Comparison of ENCODE assay signal across 18 cellular contexts in genomic region chr7:22695476-22696132, GRCh38. TPM values are rescaled to one million over a fixed set of nuclear protein-coding genes. Genes with fewer than 3 reads are reported as not detected.
A peak's percentile ranks its signal among the peaks of the same experiment; 100 is the strongest.
DNase-seq lines count a peak whose midpoint lies in the region; ATAC-seq and TF ChIP-seq lines count a peak whose summit lies in the region.
"Had no signal": no experiment of that assay in that cellular context is flagged by ENCODE, and none has a peak within 500 bp of the region (broad histone marks: within the 10 kb centered on the region; RNA-seq: fewer than 3 reads in every experiment).

No MANE protein-coding gene starts in this region.

- CTCF ChIA-PET in activated CD8-positive, alpha-beta T cell treated with anti-CD3 and anti-CD28 coated beads, Interleukin-2, amount 10 ng/mL, durations not matched to agents 7 days and 5 days (lab: Charles Lee): interaction anchor here (2.3 to 3.1 kb wide), 2 partner anchors 29 to 32 kb away, joined by 9 to 15 read pairs; partner anchors contain the start of gene IL6
- CTCF ChIA-PET in activated CD8-positive, alpha-beta T cell treated with anti-CD3 and anti-CD28 coated beads for 36 hours (lab: Charles Lee): interaction anchor here (0.5 to 3.1 kb wide), 3 partner anchors 31 to 134 kb away, joined by 3 to 10 read pairs (median 3); partner anchors contain the start of gene IL6

- H2BK12ac ChIP-seq in trophoblast cell (ENCODE audit: low read length): no peak overlapping the region

- H3K27me3 ChIP-seq in KMS-11 (ENCODE audit: insufficient read depth, low read depth) (no peaks in the 10 kb centered on the region), trophoblast cell (ENCODE audit: insufficient read depth, low read length) (no peaks in the 10 kb centered on the region), right lobe of liver (no peaks in the 10 kb centered on the region)

- TF ChIP-seq CTCF in activated CD8-positive, alpha-beta T cell treated with anti-CD3 and anti-CD28 coated beads for 36 hours (IDR thresholded peaks at IDR 0.05): no peak
- TF ChIP-seq CTCF in KMS-11 (conservative IDR thresholded peaks at IDR 0.05; ENCODE audit: low read depth, low read length): no peak
- TF ChIP-seq CTCF in right lobe of liver (IDR thresholded peaks at IDR 0.05): no peak

- no peak overlapping the region for H2AK5ac ChIP-seq in trophoblast cell (ENCODE audit: low read length)

- no peak overlapping the region for H3K23ac ChIP-seq in trophoblast cell (ENCODE audit: low read length)

- TF ChIP-seq POLR2A in right lobe of liver (IDR thresholded peaks at IDR 0.05): no peak

- H3K4me3 Mint-ChIP-seq in activated CD8-positive, alpha-beta T cell treated with anti-CD3 and anti-CD28 coated beads, Interleukin-2, amount 10 ng/mL, durations not matched to agents 7 days and 5 days: no peak overlapping the region
- no peak overlapping the region for H3K4me3 Mint-ChIP-seq in activated CD8-positive, alpha-beta T cell treated with anti-CD3 and anti-CD28 coated beads for 36 hours
- H3K4me3 Mint-ChIP-seq in activated T-helper 2 cell treated with anti-CD3 and anti-CD28 coated beads, Interferon-gamma antibody, Interleukin-2, Interleukin-4, amounts not matched to agents 10 μg/mL and 5 μg/mL and 100 μg/mL, durations not matched to agents 14 hours and 24 hours and 36 hours (ENCODE audit: low read depth): peak overlapping the region; percentile 30
- H3K4me3 Mint-ChIP-seq: CD4-positive, alpha-beta T cell had no signal

- H3K36me3 Mint-ChIP-seq in activated CD8-positive, alpha-beta T cell treated with anti-CD3 and anti-CD28 coated beads, Interleukin-2, amount 10 ng/mL, durations not matched to agents 7 days and 5 days (ENCODE audit: low read depth): peaks cover 22% of the 10 kb centered on the region
- H3K36me3 Mint-ChIP-seq in activated CD8-positive, alpha-beta T cell treated with anti-CD3 and anti-CD28 coated beads for 36 hours (ENCODE audit: low read depth): no peaks in the 10 kb centered on the region
- peaks cover 5% of the 10 kb centered on the region for H3K36me3 Mint-ChIP-seq in activated T-helper 2 cell treated with anti-CD3 and anti-CD28 coated beads, Interferon-gamma antibody, Interleukin-2, Interleukin-4, amounts not matched to agents 10 μg/mL and 5 μg/mL and 100 μg/mL, durations not matched to agents 14 hours and 24 hours and 36 hours (ENCODE audit: low read depth)

- no peaks in the 10 kb centered on the region for H3K36me3 ChIP-seq in KMS-11 (ENCODE audit: insufficient read depth)
- H3K36me3 ChIP-seq in trophoblast cell (ENCODE audit: control insufficient read depth in 1 of 2, insufficient read depth in 2 of 2, low read length in 2 of 2): no peaks in the 10 kb centered on the region
- H3K36me3 ChIP-seq in right lobe of liver: no peaks in the 10 kb centered on the region

- no peak overlapping the region for H4K12ac ChIP-seq in trophoblast cell (ENCODE audit: low read depth, low read length)

- H3K79me1 ChIP-seq in trophoblast cell (ENCODE audit: low read length): no peaks in the 10 kb centered on the region

- H4K91ac ChIP-seq in trophoblast cell (ENCODE audit: low read depth, low read length): no peak overlapping the region

- H3K9ac ChIP-seq in KMS-11 (no peak overlapping the region), trophoblast cell (ENCODE audit: low read length) (no peak overlapping the region)

- no peak overlapping the region for H3K14ac ChIP-seq in trophoblast cell (ENCODE audit: low read length)

- no peak overlapping the region for H2BK5ac ChIP-seq in trophoblast cell (ENCODE audit: low read depth, low read length, poor library complexity)

- H3K27me3 Mint-ChIP-seq in activated CD8-positive, alpha-beta T cell treated with anti-CD3 and anti-CD28 coated beads, Interleukin-2, amount 10 ng/mL, durations not matched to agents 7 days and 5 days (ENCODE audit: low read depth): peaks cover 6% of the 10 kb centered on the region
- peaks cover 22% of the 10 kb centered on the region for H3K27me3 Mint-ChIP-seq in activated CD8-positive, alpha-beta T cell treated with anti-CD3 and anti-CD28 coated beads for 36 hours
- peaks cover 15% of the 10 kb centered on the region for H3K27me3 Mint-ChIP-seq in activated T-helper 2 cell treated with anti-CD3 and anti-CD28 coated beads, Interferon-gamma antibody, Interleukin-2, Interleukin-4, amounts not matched to agents 10 μg/mL and 5 μg/mL and 100 μg/mL, durations not matched to agents 14 hours and 24 hours and 36 hours (ENCODE audit: low read depth)
- H3K27me3 Mint-ChIP-seq: CD4-positive, alpha-beta T cell had no signal

- H3K4me3 ChIP-seq in KMS-11 (IDR thresholded peaks at IDR 0.05; ENCODE audit: insufficient read depth, low read depth, low read length) (no peak overlapping the region), trophoblast cell (ENCODE audit: low read depth, low read length) (no peak overlapping the region), right lobe of liver (no peak overlapping the region)
- H3K4me3 ChIP-seq: GM12878 had no signal

- no peaks in the 10 kb centered on the region for H3K9me3 ChIP-seq in trophoblast cell (ENCODE audit: insufficient read depth, low read depth, low read length)
- no peaks in the 10 kb centered on the region for H3K9me3 ChIP-seq in right lobe of liver

- no peak overlapping the region for H3K4ac ChIP-seq in trophoblast cell (ENCODE audit: low read depth, low read length)

- no peak for DNase-seq in activated CD8-positive, alpha-beta T cell treated with anti-CD3 and anti-CD28 coated beads, Interleukin-2, amount 10 ng/mL, durations not matched to agents 7 days and 5 days
- no peak for DNase-seq in activated CD8-positive, alpha-beta T cell treated with anti-CD3 and anti-CD28 coated beads for 36 hours
- DNase-seq in activated T-helper 2 cell treated with anti-CD3 and anti-CD28 coated beads, Interferon-gamma antibody, Interleukin-2, Interleukin-4, amounts not matched to agents 10 μg/mL and 5 μg/mL and 100 μg/mL, durations not matched to agents 14 hours and 24 hours and 36 hours (ENCODE audit: low spot score): no peak
- DNase-seq in trophoblast cell (peak; percentile 21 to 84), right lobe of liver (no peak)
- DNase-seq: CD4-positive, alpha-beta T cell; DMS79; HCEC 1CT; IMR-90; NCI-H345; NCI-H526 treated with DMSO at 0.1 percent for 48 hours; NK-92 treated with Interleukin-12 subunit alpha and Interleukin-12 subunit beta, amount 100 ng/mL, for 24 hours had no signal

- H3K27ac Mint-ChIP-seq in activated CD8-positive, alpha-beta T cell treated with anti-CD3 and anti-CD28 coated beads, Interleukin-2, amount 10 ng/mL, durations not matched to agents 7 days and 5 days: peak overlapping the region; percentile 35
- H3K27ac Mint-ChIP-seq in activated CD8-positive, alpha-beta T cell treated with anti-CD3 and anti-CD28 coated beads for 36 hours: no peak overlapping the region
- H3K27ac Mint-ChIP-seq in activated T-helper 2 cell treated with anti-CD3 and anti-CD28 coated beads, Interferon-gamma antibody, Interleukin-2, Interleukin-4, amounts not matched to agents 10 μg/mL and 5 μg/mL and 100 μg/mL, durations not matched to agents 14 hours and 24 hours and 36 hours: peak overlapping the region; percentile 38
- H3K27ac Mint-ChIP-seq: CD4-positive, alpha-beta T cell had no signal

- peaks cover 7% of the 10 kb centered on the region for H3K9me3 Mint-ChIP-seq in activated CD8-positive, alpha-beta T cell treated with anti-CD3 and anti-CD28 coated beads, Interleukin-2, amount 10 ng/mL, durations not matched to agents 7 days and 5 days (ENCODE audit: insufficient read depth)
- H3K9me3 Mint-ChIP-seq in activated CD8-positive, alpha-beta T cell treated with anti-CD3 and anti-CD28 coated beads for 36 hours: no peaks in the 10 kb centered on the region
- H3K9me3 Mint-ChIP-seq in activated T-helper 2 cell treated with anti-CD3 and anti-CD28 coated beads, Interferon-gamma antibody, Interleukin-2, Interleukin-4, amounts not matched to agents 10 μg/mL and 5 μg/mL and 100 μg/mL, durations not matched to agents 14 hours and 24 hours and 36 hours: peaks cover 12% of the 10 kb centered on the region
- H3K9me3 Mint-ChIP-seq: CD4-positive, alpha-beta T cell had no signal

- no peak for ATAC-seq in activated CD8-positive, alpha-beta T cell treated with anti-CD3 and anti-CD28 coated beads, Interleukin-2, amount 10 ng/mL, durations not matched to agents 7 days and 5 days
- no peak for ATAC-seq in activated CD8-positive, alpha-beta T cell treated with anti-CD3 and anti-CD28 coated beads for 36 hours
- ATAC-seq in right lobe of liver: no peak
- no peak for ATAC-seq in HG03460 (IDR thresholded peaks at IDR 0.05; ENCODE audit: unreplicated experiment)

- peak overlapping the region; percentile 17; the same call in 1 of the 2 replicates for H3K4me2 ChIP-seq in KMS-11
- no peak overlapping the region for H3K4me2 ChIP-seq in trophoblast cell (ENCODE audit: low read length)

- no peak overlapping the region for H2AFZ ChIP-seq in KMS-11 (ENCODE audit: low read depth)
- no peak overlapping the region for H2AFZ ChIP-seq in trophoblast cell (ENCODE audit: insufficient read depth, low read length, poor library complexity)

- H3K4me1 ChIP-seq in KMS-11 (ENCODE audit: low read depth, poor library complexity, severe bottlenecking): peaks cover 65% of the 10 kb centered on the region
- H3K4me1 ChIP-seq in trophoblast cell (ENCODE audit: control insufficient read depth in 1 of 2, insufficient read depth in 2 of 2, low read length in 2 of 2): peaks cover 2 to 5% of the 10 kb centered on the region in 2 experiments
- peaks cover 0 to 12% (median 0%) of the 10 kb centered on the region in 4 donors for H3K4me1 ChIP-seq in right lobe of liver

- H4K20me1 ChIP-seq in KMS-11 (ENCODE audit: insufficient read depth): no peaks in the 10 kb centered on the region

- H4K8ac ChIP-seq in trophoblast cell (ENCODE audit: low read depth, low read length): no peak overlapping the region

- intact Hi-C loops in activated CD8-positive, alpha-beta T cell treated with anti-CD3 and anti-CD28 coated beads for 36 hours (cut with micrococcal nuclease): no loop called here
- intact Hi-C loops in activated T-helper 2 cell treated with anti-CD3 and anti-CD28 coated beads, Interferon-gamma antibody, Interleukin-2, Interleukin-4, amounts not matched to agents 10 μg/mL and 5 μg/mL and 100 μg/mL, durations not matched to agents 14 hours and 24 hours and 36 hours (cut with micrococcal nuclease): loop anchor here (2.0 to 10.0 kb wide), 2 partner anchors 55 to 189 kb away; no protein-coding TSS in a partner anchor
- intact Hi-C loops in right lobe of liver (cut with DNase I): no loop called here

- H2BK120ac ChIP-seq in trophoblast cell (ENCODE audit: insufficient read depth, low read length, poor library complexity): no peak overlapping the region

- H3K4me1 Mint-ChIP-seq in activated CD8-positive, alpha-beta T cell treated with anti-CD3 and anti-CD28 coated beads, Interleukin-2, amount 10 ng/mL, durations not matched to agents 7 days and 5 days (ENCODE audit: low read depth): peaks cover 68% of the 10 kb centered on the region
- peaks cover 48% of the 10 kb centered on the region for H3K4me1 Mint-ChIP-seq in activated CD8-positive, alpha-beta T cell treated with anti-CD3 and anti-CD28 coated beads for 36 hours (ENCODE audit: low read depth)
- peaks cover 64% of the 10 kb centered on the region for H3K4me1 Mint-ChIP-seq in activated T-helper 2 cell treated with anti-CD3 and anti-CD28 coated beads, Interferon-gamma antibody, Interleukin-2, Interleukin-4, amounts not matched to agents 10 μg/mL and 5 μg/mL and 100 μg/mL, durations not matched to agents 14 hours and 24 hours and 36 hours (ENCODE audit: low read depth)

- H3K79me2 ChIP-seq in KMS-11 (ENCODE audit: insufficient read depth, low read depth) (no peaks in the 10 kb centered on the region), trophoblast cell (ENCODE audit: control insufficient read depth, insufficient read depth, low read length, poor library complexity) (no peaks in the 10 kb centered on the region)

- WGBS in trophoblast cell (ENCODE audit: extremely low coverage, insufficient coverage, insufficient read length): no CpG with 5 or more reads among the region's 5 CpGs
- WGBS in right lobe of liver (ENCODE audit: insufficient coverage, low coverage, low lambda C conversion rate, missing lambda C conversion rate): 69% methylated on average over 3 of the region's 5 CpGs

- POLR2A ChIA-PET in activated CD8-positive, alpha-beta T cell treated with anti-CD3 and anti-CD28 coated beads, Interleukin-2, amount 10 ng/mL, durations not matched to agents 7 days and 5 days (lab: Charles Lee): no interaction called here
- POLR2A ChIA-PET in activated CD8-positive, alpha-beta T cell treated with anti-CD3 and anti-CD28 coated beads for 36 hours (lab: Charles Lee): no interaction called here

- no peak overlapping the region for H3K18ac ChIP-seq in trophoblast cell (ENCODE audit: low read length)

- H3K27ac ChIP-seq in KMS-11 (no peak overlapping the region), trophoblast cell (ENCODE audit: low read depth, low read length) (no peak overlapping the region), right lobe of liver (no peak overlapping the region)
- H3K27ac ChIP-seq: RWPE1 had no signal

RNA-seq across cellular contexts. Expression of gene IL6, which starts 31.4 kb away (rescaled TPM):
- total RNA-seq in activated CD8-positive, alpha-beta T cell treated with anti-CD3 and anti-CD28 coated beads, Interleukin-2, amount 10 ng/mL, durations not matched to agents 7 days and 5 days: under 1 TPM in 1 of 2 experiments, not detected in 1; 0.65 TPM
- not detected for total RNA-seq in activated CD8-positive, alpha-beta T cell treated with anti-CD3 and anti-CD28 coated beads for 36 hours
- not detected in 2 replicates for total RNA-seq in activated T-helper 2 cell treated with anti-CD3 and anti-CD28 coated beads, Interferon-gamma antibody, Interleukin-2, Interleukin-4, amounts not matched to agents 10 μg/mL and 5 μg/mL and 100 μg/mL, durations not matched to agents 14 hours and 24 hours and 36 hours
- polyA plus RNA-seq in trophoblast cell (2013): 11.5 and 15.6 TPM in 2 replicates
- total RNA-seq in right lobe of liver: 1 to 10 TPM in 1 of 6 experiments, under 1 TPM in 1, not detected in 4; 0.80 to 1.9 TPM
- total RNA-seq: CD4-positive, alpha-beta T cell; G401; GM12878; HT-29 had no signal
- polyA plus RNA-seq: GM12878 had no signal

Comparison
In these comparisons a context has a peak if more than half of its experiments do, and no peak if none do; other contexts are left out.
1. DNase-seq: peak in trophoblast cell (2 of 2); none in activated CD8-positive, alpha-beta T cell treated with anti-CD3 and anti-CD28 coated beads, Interleukin-2, amount 10 ng/mL, durations not matched to agents 7 days and 5 days (single experiment), activated CD8-positive, alpha-beta T cell treated with anti-CD3 and anti-CD28 coated beads for 36 hours (single experiment), activated T-helper 2 cell treated with anti-CD3 and anti-CD28 coated beads, Interferon-gamma antibody, Interleukin-2, Interleukin-4, amounts not matched to agents 10 μg/mL and 5 μg/mL and 100 μg/mL, durations not matched to agents 14 hours and 24 hours and 36 hours (single experiment) and right lobe of liver (0 of 3).